Comparison of ENCODE assay signal across 22 cellular contexts in genomic region chr17:69810326-69811035, GRCh38.
A peak's percentile ranks its signal among the peaks of the same experiment; 100 is the strongest.
DNase-seq lines count a peak whose midpoint lies in the region; ATAC-seq, FAIRE-seq and TF ChIP-seq lines count a peak whose summit lies in the region.
"Had no signal": no experiment of that assay in that cellular context is flagged by ENCODE, and none has a peak within 500 bp of the region (broad histone marks: within the 10 kb centered on the region; RNA-seq: fewer than 3 reads in every experiment).

No MANE protein-coding gene starts in this region.

- H3K36me3 ChIP-seq in bronchial epithelial cell (ENCODE audit: control insufficient read depth, insufficient read depth, low read length) (no peaks in the 10 kb centered on the region), pancreas (no peaks in the 10 kb centered on the region)
- H3K36me3 ChIP-seq: BLaER1 treated with 17β-estradiol and CSF1 and Interleukin-3, amounts not matched to agents 10 nM and 100 nM; transverse colon had no signal

- TF ChIP-seq CTCF in bronchial epithelial cell (IDR thresholded peaks at IDR 0.05; ENCODE audit: insufficient read depth, low read length, severe bottlenecking) (no peak), pancreas (IDR thresholded peaks at IDR 0.05) (no peak)

- H3K27ac ChIP-seq in pancreas = no peak overlapping the region
- H3K27ac ChIP-seq: BLaER1 treated with 17β-estradiol and CSF1 and Interleukin-3, amounts not matched to agents 10 nM and 100 nM; dorsolateral prefrontal cortex; transverse colon had no signal

- H3K4me3 ChIP-seq in bronchial epithelial cell (ENCODE audit: low read depth, low read length) = no peak overlapping the region
- no peak overlapping the region for H3K4me3 ChIP-seq in pancreas
- H3K4me3 ChIP-seq: BLaER1 treated with 17β-estradiol and CSF1 and Interleukin-3, amounts not matched to agents 10 nM and 100 nM; dorsolateral prefrontal cortex; transverse colon had no signal

- no peaks in the 10 kb centered on the region for H3K27me3 ChIP-seq in bronchial epithelial cell (ENCODE audit: control insufficient read depth, insufficient read depth, low read length)
- no peaks in the 10 kb centered on the region for H3K27me3 ChIP-seq in pancreas
- H3K27me3 ChIP-seq: BLaER1 treated with 17β-estradiol and CSF1 and Interleukin-3, amounts not matched to agents 10 nM and 100 nM; dorsolateral prefrontal cortex; transverse colon had no signal

- intact Hi-C loops in pancreas (cut with DNase I) = no loop called here

- H3K9me3 ChIP-seq in pancreas = no peaks in the 10 kb centered on the region
- H3K9me3 ChIP-seq: transverse colon had no signal

- ATAC-seq in pancreas (no peak), HG03342 (IDR thresholded peaks at IDR 0.05; ENCODE audit: unreplicated experiment) (no peak)
- ATAC-seq: left colon had no signal

- peak; percentile 19 for DNase-seq in NCI-H345 (lab: John Stamatoyannopoulos, UW)
- DNase-seq in NCI-H345 treated with DMSO at 0.1 percent for 48 hours (lab: John Stamatoyannopoulos, UW; ENCODE audit: unreplicated experiment) = no peak
- peak; percentile 19 for DNase-seq in LHCN-M2 (ENCODE audit: low read depth)
- DNase-seq in bronchial epithelial cell (ENCODE audit: low read depth) = peak; percentile 96
- DNase-seq in NCI-H774 (lab: John Stamatoyannopoulos, UW) = no peak
- no peak for DNase-seq in pancreas
- no peak for DNase-seq in GOT3 (lab: John Stamatoyannopoulos, UW)
- DNase-seq: activated B cell treated with CpG ODN at 0.5 μM for 24 hours; activated CD8-positive, alpha-beta memory T cell treated with anti-CD3 and anti-CD28 coated beads, Interleukin-2, amount 50 U/mL, for 4 hours; anterior cingulate cortex; Calu3; dorsolateral prefrontal cortex; HFFc6; left colon; MM.1S; Right ventricle myocardium superior; stimulated activated CD8-positive, alpha-beta memory T cell treated with anti-CD3 and anti-CD28 coated beads, Interleukin-4, amount 100 ng/mL, for 48 hours; T1000; transverse colon had no signal

- H3K4me1 ChIP-seq in pancreas = no peaks in the 10 kb centered on the region
- H3K4me1 ChIP-seq: BLaER1 treated with 17β-estradiol and CSF1 and Interleukin-3, amounts not matched to agents 10 nM and 100 nM; transverse colon had no signal

- WGBS in pancreas, 2 donors = 66 to 77% methylated on average over 6 of the region's 6 CpGs

- FAIRE-seq in bronchial epithelial cell (lab: Jason Lieb, UNC) = no peak
- no peak for FAIRE-seq in pancreas (lab: Jason Lieb, UNC)
- FAIRE-seq: endothelial cell of umbilical vein had no signal

Comparison
In these comparisons a context has a peak if more than half of its experiments do, and no peak if none do; other contexts are left out.
1. DNase-seq: peak in NCI-H345 (single experiment), LHCN-M2 (single experiment) and bronchial epithelial cell (single experiment); none in NCI-H345 treated with DMSO at 0.1 percent for 48 hours (single experiment), NCI-H774 (single experiment), pancreas (0 of 6) and GOT3 (single experiment).